In the genomic region with DNA sequence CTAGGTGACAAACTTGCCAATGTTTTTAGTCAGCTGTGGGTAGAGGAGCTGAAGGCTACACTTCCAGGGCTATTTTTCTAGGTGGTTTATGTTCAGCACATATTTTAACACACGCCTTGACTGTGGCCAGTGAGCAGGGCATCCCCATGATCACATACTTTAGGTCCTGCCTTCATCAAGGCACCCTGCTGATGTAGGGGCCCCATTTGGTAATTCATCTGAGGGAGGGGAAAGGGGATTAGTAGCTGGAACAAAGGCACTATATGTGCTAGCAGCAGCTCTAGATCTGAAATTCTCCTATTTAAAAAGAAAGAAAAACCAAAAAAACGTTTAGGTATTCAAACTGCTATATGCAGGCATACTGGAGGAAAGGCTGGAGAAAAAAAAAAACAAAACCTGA, we compare ENCODE assay signal across 17 cellular contexts. TPM values are rescaled to one million over a fixed set of nuclear protein-coding genes. Genes with fewer than 3 reads are reported as not detected.
DNase-seq lines count a peak whose midpoint lies in the region; ATAC-seq and TF ChIP-seq lines count a peak whose summit lies in the region.
"Had no signal": no experiment of that assay in that cellular context is flagged by ENCODE, and none has a peak within 500 bp of the region (broad histone marks: within the 10 kb centered on the region; RNA-seq: fewer than 3 reads in every experiment).

No MANE protein-coding gene starts in this region.

- H3K4me1 ChIP-seq in A673 (ENCODE audit: insufficient read depth, low read length, poor library complexity, severe bottlenecking) = peaks cover 34% of the 10 kb centered on the region
- peaks cover 80% of the 10 kb centered on the region for H3K4me1 ChIP-seq in HAP-1
- H3K4me1 ChIP-seq in transverse colon = peaks cover 5 to 52% (median 25%) of the 10 kb centered on the region in 4 donors

- H3K9me3 Mint-ChIP-seq in nephron progenitor cell = no peaks in the 10 kb centered on the region

- CTCF ChIA-PET in A673 (lab: Charles Lee) = no interaction called here

- TF ChIP-seq EP300 in transverse colon (IDR thresholded peaks at IDR 0.05; ENCODE audit: low read depth) = no peak

- H3K4me3 ChIP-seq in A673 (ENCODE audit: low read depth, low read length, poor library complexity, severe bottlenecking) (no peak overlapping the region), HAP-1 (no peak overlapping the region), dorsolateral prefrontal cortex (no peak overlapping the region), transverse colon (no peak overlapping the region)
- H3K4me3 ChIP-seq: PC-9 had no signal

- no TSS peak for BruUV-seq in A673 (replicated peaks; lab: Mats Ljungman, UMichigan)

- no peak for TF ChIP-seq POLR2A in transverse colon (IDR thresholded peaks at IDR 0.05)

- H3K4me3 Mint-ChIP-seq in nephron progenitor cell = no peak overlapping the region
- H3K4me3 Mint-ChIP-seq: B cell; CD4-positive, CD25-positive, alpha-beta regulatory T cell had no signal

- H3K27me3 Mint-ChIP-seq in nephron progenitor cell (ENCODE audit: low read depth, poor library complexity) = no peaks in the 10 kb centered on the region
- H3K27me3 Mint-ChIP-seq: CD4-positive, CD25-positive, alpha-beta regulatory T cell had no signal

- peaks cover 19% of the 10 kb centered on the region for H3K36me3 Mint-ChIP-seq in nephron progenitor cell (ENCODE audit: low read depth)
- H3K36me3 Mint-ChIP-seq: CD4-positive, CD25-positive, alpha-beta regulatory T cell had no signal

- in situ Hi-C loops in HAP-1 (cut with MboI; ENCODE audit: low sequenced_read_pairs) = no loop called here
- in situ Hi-C loops in transverse colon (cut with MboI; ENCODE audit: low pct_ligation_motif_present in 1 of 4, low pct_unique_long_range_greater_than_20kb in 1 of 4, low sequenced_read_pairs in 3 of 4) = no loop called here

- intact Hi-C loops in A673 (cut with micrococcal nuclease; ENCODE audit: unreplicated experiment) = no loop called here
- intact Hi-C loops in dorsolateral prefrontal cortex (cut with DNase I) = loop anchor here in 1 of 2 donors (5.0 kb wide), 1 partner anchor 94 kb away; no protein-coding TSS in a partner anchor
- intact Hi-C loops in transverse colon (cut with DNase I; ENCODE audit: low total_unique reads) = no loop called here

- TF ChIP-seq CTCF in A673 (conservative IDR thresholded peaks at IDR 0.05; ENCODE audit: low read depth, low read length) (no peak), dorsolateral prefrontal cortex (IDR thresholded peaks at IDR 0.05 in 54 of 56, conservative IDR thresholded peaks at IDR 0.05 in 2 of 56; ENCODE audit: low read depth in 1 of 56, partially characterized antibody in 56 of 56) (no peak), nephron progenitor cell (IDR thresholded peaks at IDR 0.05) (no peak), transverse colon (IDR thresholded peaks at IDR 0.05) (no peak)

- POLR2A ChIA-PET in A673 (lab: Charles Lee; ENCODE audit: low non-redundant PET) = no interaction called here

- peak overlapping the region; percentile 27 for H3K27ac Mint-ChIP-seq in nephron progenitor cell
- H3K27ac Mint-ChIP-seq: B cell had no signal

- H3K27me3 ChIP-seq in A673 (replicated peaks; ENCODE audit: insufficient read depth, low read depth, low read length, poor library complexity) = no peaks in the 10 kb centered on the region
- H3K27me3 ChIP-seq in HAP-1 (ENCODE audit: low read depth) = no peaks in the 10 kb centered on the region
- no peaks in the 10 kb centered on the region for H3K27me3 ChIP-seq in dorsolateral prefrontal cortex
- no peaks in the 10 kb centered on the region for H3K27me3 ChIP-seq in transverse colon

- no peak for ATAC-seq in GM18909 (IDR thresholded peaks at IDR 0.05; ENCODE audit: poor library complexity, unreplicated experiment)
- ATAC-seq: HCT116 had no signal

- DNase-seq in A673 (ENCODE audit: low spot score) (peak; percentile 37), HAP-1 (ENCODE audit: low spot score in 2 of 2) (peak; percentile 61 to 69), dorsolateral prefrontal cortex (no peak), nephron progenitor cell (no peak), DMS 273 (lab: John Stamatoyannopoulos, UW; ENCODE audit: unreplicated experiment) (no peak), transverse colon (no peak)
- DNase-seq: CD4-positive, CD25-positive, alpha-beta regulatory T cell; DMS79; KG1; NCI-H1436; NCI-H2029; NCI-H2171 treated with DMSO at 0.1 percent for 48 hours; NCI-H748 treated with DMSO at 0.1 percent for 48 hours; PC-9 had no signal

- no peaks in the 10 kb centered on the region for H3K36me3 ChIP-seq in A673 (ENCODE audit: insufficient read depth, low read length, poor library complexity, severe bottlenecking)
- H3K36me3 ChIP-seq in HAP-1 (replicated peaks) = no peaks in the 10 kb centered on the region
- no peaks in the 10 kb centered on the region for H3K36me3 ChIP-seq in transverse colon

- peaks cover 79% of the 10 kb centered on the region for H3K4me1 Mint-ChIP-seq in nephron progenitor cell
- H3K4me1 Mint-ChIP-seq: B cell; CD4-positive, CD25-positive, alpha-beta regulatory T cell had no signal

- H3K27ac ChIP-seq in A673 (ENCODE audit: low read depth, low read length, poor library complexity, severe bottlenecking) (no peak overlapping the region), dorsolateral prefrontal cortex (peak overlapping the region in 42 of 59 donors; percentile 4 to 88 (median 70)), transverse colon (no peak overlapping the region)
- H3K27ac ChIP-seq: PC-9 had no signal

- 66 to 83% methylated on average over 2 of the region's 2 CpGs for WGBS in transverse colon (ENCODE audit: low coverage in 1 of 2), 2 donors

- H3K9me3 ChIP-seq in A673 (ENCODE audit: low read depth, low read length, poor library complexity, severe bottlenecking) (no peaks in the 10 kb centered on the region), HAP-1 (no peaks in the 10 kb centered on the region), transverse colon (no peaks in the 10 kb centered on the region)

RNA-seq across cellular contexts. Expression of a gene that starts 14.5 kb away (rescaled TPM):
- total RNA-seq in A673 (2021) (2.0 and 2.4 TPM in 2 replicates), dorsolateral prefrontal cortex (10 to 100 TPM; 20.5 to 69.6 (median 37.7) TPM), transverse colon (100 to 1,000 TPM in 1 of 4 donors, 10 to 100 TPM in 3; 10.7 to 125 (median 45.2) TPM)

Comparison
In these comparisons a context has a peak if more than half of its experiments do, and no peak if none do; other contexts are left out.
1. DNase-seq: peak in A673 (single experiment) and HAP-1 (2 of 2); none in dorsolateral prefrontal cortex (0 of 10), nephron progenitor cell (single experiment), DMS 273 (single experiment) and transverse colon (single experiment).
2. H3K27ac ChIP-seq: peak in dorsolateral prefrontal cortex (42 of 59); none in A673 (single experiment) and transverse colon (0 of 4).